Comparison of ENCODE assay signal across 12 cellular contexts in genomic region chr7:151940048-151940845, GRCh38. TPM values are rescaled to one million over a fixed set of nuclear protein-coding genes. Genes with fewer than 3 reads are reported as not detected.
A peak's percentile ranks its signal among the peaks of the same experiment; 100 is the strongest.
DNase-seq lines count a peak whose midpoint lies in the region; ATAC-seq and TF ChIP-seq lines count a peak whose summit lies in the region.
"Had no signal": no experiment of that assay in that cellular context is flagged by ENCODE, and none has a peak within 500 bp of the region (broad histone marks: within the 10 kb centered on the region; RNA-seq: fewer than 3 reads in every experiment).

No MANE protein-coding gene starts in this region.

- CTCF ChIA-PET in BJ (lab: Yijun Ruan, JAX): interaction anchor here (1.1 to 1.2 kb wide), 2 partner anchors 11 to 14 kb away, joined by 3 to 5 read pairs; no protein-coding TSS in a partner anchor

- no peak for ATAC-seq in GM18502 (IDR thresholded peaks at IDR 0.05; ENCODE audit: poor library complexity, unreplicated experiment)
- ATAC-seq in GM19452 (IDR thresholded peaks at IDR 0.05; ENCODE audit: unreplicated experiment): no peak

- no peak for TF ChIP-seq CTCF in BJ (IDR thresholded peaks at IDR 0.05; ENCODE audit: insufficient read depth, low read depth, low read length)

- H3K36me3 ChIP-seq in BJ (ENCODE audit: control insufficient read depth, insufficient read depth, low read length): no peaks in the 10 kb centered on the region
- H3K36me3 ChIP-seq: colonic mucosa had no signal

- DNase-seq in BJ (ENCODE audit: low read depth): peak; percentile 0
- DNase-seq in LoVo (ENCODE audit: low spot score): peak; percentile 87
- DNase-seq in astrocyte of the hippocampus (ENCODE audit: low read depth, low spot score): peak; percentile 9
- DNase-seq in mucosa of gallbladder (ENCODE audit: low spot score): peak; percentile 40
- no peak for DNase-seq in NCI-H146 (lab: John Stamatoyannopoulos, UW)
- DNase-seq in SHP77 (lab: John Stamatoyannopoulos, UW): no peak
- DNase-seq: colonic mucosa, hypothalamus, NCI-H526 treated with DMSO at 0.1 percent for 48 hours had no signal

- POLR2A ChIA-PET in BJ (lab: Charles Lee): no interaction called here

- H3K27me3 ChIP-seq in BJ (ENCODE audit: control insufficient read depth, insufficient read depth, low read length): peaks cover 4% of the 10 kb centered on the region
- H3K27me3 ChIP-seq: colonic mucosa had no signal

- H3K4me3 ChIP-seq in BJ (ENCODE audit: low read depth, low read length): no peak overlapping the region
- H3K4me3 ChIP-seq: colonic mucosa had no signal

RNA-seq across cellular contexts. Expression of gene GALNTL5, which starts 16.0 kb away (rescaled TPM):
- not detected in 2 replicates for polyA plus RNA-seq in BJ (2011; rRNA removed)
- not detected in 2 replicates for polyA minus RNA-seq in BJ (2011; rRNA and poly(A)+ RNA removed)
- total RNA-seq in mucosa of gallbladder: not detected
- total RNA-seq: colonic mucosa, myocyte had no signal

Comparison
In these comparisons a context has a peak if more than half of its experiments do, and no peak if none do; other contexts are left out.
1. DNase-seq: peak in BJ (single experiment), LoVo (single experiment), astrocyte of the hippocampus (single experiment) and mucosa of gallbladder (single experiment); none in NCI-H146 (single experiment) and SHP77 (0 of 2).